In the genomic region with DNA sequence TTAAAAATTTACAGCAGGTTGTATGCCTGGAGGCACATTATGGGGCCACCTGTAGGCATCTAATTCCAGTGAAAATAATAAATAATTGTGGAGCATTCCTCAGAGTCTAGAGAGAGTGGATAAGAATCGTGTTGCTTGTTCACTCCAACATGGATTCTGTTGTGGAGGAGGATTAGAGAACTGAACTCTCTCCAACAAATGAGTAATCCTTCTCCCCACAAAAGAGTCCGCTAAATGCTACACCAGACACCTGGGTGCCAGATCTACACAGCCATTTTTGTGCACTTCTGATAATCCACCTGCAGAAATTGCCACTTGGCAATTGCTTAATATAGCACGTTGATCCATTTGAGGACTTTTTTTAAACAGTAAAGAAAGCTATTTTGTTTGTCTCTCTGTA, we compare ENCODE assay signal across 17 cellular contexts.
A peak's percentile ranks its signal among the peaks of the same experiment; 100 is the strongest.
DNase-seq lines count a peak whose midpoint lies in the region; ATAC-seq, FAIRE-seq and TF ChIP-seq lines count a peak whose summit lies in the region.
"Had no signal": no experiment of that assay in that cellular context is flagged by ENCODE, and none has a peak within 500 bp of the region (broad histone marks: within the 10 kb centered on the region; RNA-seq: fewer than 3 reads in every experiment).

No MANE protein-coding gene starts in this region.

- H3K4me1 ChIP-seq in astrocyte (ENCODE audit: insufficient read depth, low read length) = peaks cover 26% of the 10 kb centered on the region

- peak; percentile 5 for FAIRE-seq in astrocyte (lab: Jason Lieb, UNC)

- DNase-seq in AG10803 (ENCODE audit: low read depth) (peak; percentile 35), M059J (ENCODE audit: low read depth) (peak; percentile 80), astrocyte (ENCODE audit: low read depth) (peak; percentile 84), left kidney (ENCODE audit: low read depth, low spot score) (peak; percentile 36)
- DNase-seq in activated CD4-positive, alpha-beta T cell treated with anti-CD3 and anti-CD28 coated beads for 48 hours = no peak
- DNase-seq: activated CD4-positive, alpha-beta T cell treated with anti-CD3 and anti-CD28 coated beads, Interleukin-2, amount 50 U/mL, for 1 hour; activated T-cell treated with anti-CD3 and anti-CD28 coated beads for 4 hours; AML-193; caudate nucleus; effector memory CD4-positive, alpha-beta T cell; NCI-H2029 treated with DMSO at 0.1 percent for 48 hours; stimulated activated CD4-positive, alpha-beta T cell treated with anti-CD3 and anti-CD28 coated beads, Interleukin-12 subunit alpha, Interleukin-12 subunit beta, amount 100 ng/mL, for 4 hours; stimulated activated naive CD8-positive, alpha-beta T cell treated with anti-CD3 and anti-CD28 coated beads, Interleukin-15, Interleukin-2, amounts not matched to agents 100 U/mL and 50 U/mL, for 24 hours had no signal

- H3K27me3 Mint-ChIP-seq in astrocyte (ENCODE audit: low read depth, unreplicated experiment) = no peaks in the 10 kb centered on the region
- no peaks in the 10 kb centered on the region for H3K27me3 Mint-ChIP-seq in activated T-helper 17 cell treated with anti-CD3 and anti-CD28 coated beads, Interleukin-2, amount 50 U/mL, for 72 hours

- no peak for ATAC-seq in activated T-helper 17 cell treated with anti-CD3 and anti-CD28 coated beads, Interleukin-2, amount 50 U/mL, for 72 hours (replicated peaks)
- ATAC-seq in HG02798 (IDR thresholded peaks at IDR 0.05; ENCODE audit: poor library complexity, unreplicated experiment) (no peak), GM21619 (IDR thresholded peaks at IDR 0.05; ENCODE audit: unreplicated experiment) (no peak)
- ATAC-seq: activated naive CD4-positive, alpha-beta T cell treated with anti-CD3 and anti-CD28 coated beads, Interleukin-2, amount 50 U/mL, for 72 hours; stimulated activated naive CD8-positive, alpha-beta T cell treated with anti-CD3 and anti-CD28 coated beads, Interleukin-15, Interleukin-2, amounts not matched to agents 100 U/mL and 50 U/mL, for 24 hours had no signal

- H4K20me1 ChIP-seq in astrocyte (ENCODE audit: insufficient read depth, low read length) = no peaks in the 10 kb centered on the region

- H3K36me3 ChIP-seq in astrocyte (ENCODE audit: insufficient read depth, low read length) = no peaks in the 10 kb centered on the region

- H3K4me2 ChIP-seq in astrocyte (ENCODE audit: low read length) = peak overlapping the region; percentile 59

- no peak overlapping the region for H2AFZ ChIP-seq in astrocyte (ENCODE audit: low read depth, low read length)

- no peaks in the 10 kb centered on the region for H3K27me3 ChIP-seq in astrocyte (ENCODE audit: insufficient read depth, low read length)

- H3K36me3 Mint-ChIP-seq in astrocyte (ENCODE audit: low read depth, unreplicated experiment) = no peaks in the 10 kb centered on the region
- no peaks in the 10 kb centered on the region for H3K36me3 Mint-ChIP-seq in activated T-helper 17 cell treated with anti-CD3 and anti-CD28 coated beads, Interleukin-2, amount 50 U/mL, for 72 hours (ENCODE audit: low read depth)
- H3K36me3 Mint-ChIP-seq: activated naive CD4-positive, alpha-beta T cell treated with anti-CD3 and anti-CD28 coated beads, Interleukin-2, amount 50 U/mL, for 72 hours had no signal

- no peaks in the 10 kb centered on the region for H3K9me3 Mint-ChIP-seq in astrocyte (ENCODE audit: unreplicated experiment)
- no peaks in the 10 kb centered on the region for H3K9me3 Mint-ChIP-seq in activated T-helper 17 cell treated with anti-CD3 and anti-CD28 coated beads, Interleukin-2, amount 50 U/mL, for 72 hours
- H3K9me3 Mint-ChIP-seq: activated naive CD4-positive, alpha-beta T cell treated with anti-CD3 and anti-CD28 coated beads, Interleukin-2, amount 50 U/mL, for 72 hours had no signal

- TF ChIP-seq CTCF in AG10803 (conservative IDR thresholded peaks at IDR 0.05; ENCODE audit: low read length) = no peak
- no peak for TF ChIP-seq CTCF in astrocyte (IDR thresholded peaks at IDR 0.05; ENCODE audit: insufficient read depth, low read depth, low read length)

- no peaks in the 10 kb centered on the region for H3K9me3 ChIP-seq in astrocyte (ENCODE audit: insufficient read depth, low read depth, low read length)

- H3K79me2 ChIP-seq in astrocyte (ENCODE audit: insufficient read depth, low read length) = peaks cover 23% of the 10 kb centered on the region

- H3K4me3 ChIP-seq in AG10803 (ENCODE audit: low read length) (no peak overlapping the region), astrocyte (ENCODE audit: insufficient read depth, low read depth, low read length) (peak overlapping the region; percentile 0)

- H3K27ac ChIP-seq in astrocyte (ENCODE audit: low read depth, low read length) = peak overlapping the region; percentile 38

- peaks cover 10% of the 10 kb centered on the region for H3K4me1 Mint-ChIP-seq in astrocyte (ENCODE audit: low read depth, unreplicated experiment)
- peaks cover 5% of the 10 kb centered on the region for H3K4me1 Mint-ChIP-seq in activated T-helper 17 cell treated with anti-CD3 and anti-CD28 coated beads, Interleukin-2, amount 50 U/mL, for 72 hours

- peak overlapping the region; percentile 49 for H3K9ac ChIP-seq in astrocyte (ENCODE audit: low read length)

- H3K4me3 Mint-ChIP-seq in astrocyte (ENCODE audit: unreplicated experiment) = no peak overlapping the region
- no peak overlapping the region for H3K4me3 Mint-ChIP-seq in activated T-helper 17 cell treated with anti-CD3 and anti-CD28 coated beads, Interleukin-2, amount 50 U/mL, for 72 hours

- H3K27ac Mint-ChIP-seq in astrocyte (ENCODE audit: unreplicated experiment) = no peak overlapping the region
- H3K27ac Mint-ChIP-seq in activated T-helper 17 cell treated with anti-CD3 and anti-CD28 coated beads, Interleukin-2, amount 50 U/mL, for 72 hours = no peak overlapping the region
- H3K27ac Mint-ChIP-seq: activated naive CD4-positive, alpha-beta T cell treated with anti-CD3 and anti-CD28 coated beads, Interleukin-2, amount 50 U/mL, for 72 hours had no signal
